Comparison of ENCODE assay signal across 33 cellular contexts in the genomic region with DNA sequence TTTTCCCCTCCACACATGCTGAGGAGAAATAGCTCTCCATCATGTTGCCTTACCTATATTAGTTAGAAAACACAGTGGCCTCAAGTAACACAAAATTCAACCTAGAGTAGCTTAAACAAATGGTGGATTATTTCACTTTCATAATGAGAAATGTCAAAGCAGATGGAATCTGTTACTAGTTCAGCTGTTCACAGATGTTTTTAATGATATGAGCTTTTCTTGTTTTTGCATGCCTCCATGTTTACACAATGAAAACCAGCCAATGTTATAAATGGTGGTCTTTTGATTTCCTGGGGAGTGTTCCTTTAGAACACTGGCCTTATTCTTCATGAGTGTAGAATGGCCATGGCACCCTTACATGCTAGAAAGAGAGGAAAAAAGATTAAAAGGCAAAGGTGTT.
"Had no signal": no experiment of that assay in that cellular context is flagged by ENCODE, and none has a peak within 500 bp of the region (broad histone marks: within the 10 kb centered on the region; RNA-seq: fewer than 3 reads in every experiment).

No MANE protein-coding gene starts in this region.

- DNase-seq: activated B cell treated with CpG ODN at 0.5 μM for 24 hours; activated CD4-positive, alpha-beta memory T cell treated with anti-CD3 and anti-CD28 coated beads for 36 hours; activated CD4-positive, alpha-beta T cell treated with anti-CD3 and anti-CD28 coated beads for 4 hours; activated CD4-positive, alpha-beta T cell treated with anti-CD3 and anti-CD28 coated beads, Interleukin-2, amount 50 U/mL, for 1 hour; activated CD4-positive, CD25-positive, alpha-beta regulatory T cell treated with anti-CD3 and anti-CD28 coated beads, Interleukin-2, amount 50 U/mL, for 72 hours; activated CD8-positive, alpha-beta memory T cell treated with anti-CD3 and anti-CD28 coated beads, Interleukin-2, amount 50 U/mL, for 4 hours; activated naive CD4-positive, alpha-beta T cell treated with anti-CD3 and anti-CD28 coated beads, Interleukin-2, amount 10 ng/mL, durations not matched to agents 7 days and 5 days; activated naive CD8-positive, alpha-beta T cell treated with anti-CD3 and anti-CD28 coated beads, Interleukin-2, amount 50 U/mL, for 24 hours; activated T-cell treated with anti-CD3 and anti-CD28 coated beads for 4 hours; activated T-cell treated with anti-CD3 and anti-CD28 coated beads, Interleukin-2, amount 50 U/mL, for 4 hours; amniotic stem cell; aorta; brain microvascular endothelial cell; central memory CD4-positive, alpha-beta T cell; Karpas-422; KBM-7; MG63; NCI-H1048; NCI-H1105 treated with DMSO at 0.1 percent for 48 hours; NCI-H1436; NCI-H1694; NCI-H1930; NCI-H345; NCI-H524 treated with DMSO at 0.1 percent for 48 hours; PC-3; Peyer's patch; RPMI8226; SHP77 treated with DMSO at 0.1 percent for 48 hours; T-cell; T-helper 2 cell; T-helper 9 cell had no signal

- H3K36me3 ChIP-seq: brain microvascular endothelial cell, MG63, Peyer's patch, SJSA1 had no signal

- H3K4me1 ChIP-seq: Peyer's patch, SJSA1 had no signal

- H3K4me3 ChIP-seq: MG63, Peyer's patch, SJSA1 had no signal

- H3K27me3 ChIP-seq: brain microvascular endothelial cell, MG63, Peyer's patch, SJSA1 had no signal

- H3K27ac ChIP-seq: brain microvascular endothelial cell, Peyer's patch, SJSA1, VCaP had no signal

- H3K9me3 ChIP-seq: Peyer's patch, SJSA1 had no signal
